Comparison of ENCODE assay signal across 23 cellular contexts in the genomic region with DNA sequence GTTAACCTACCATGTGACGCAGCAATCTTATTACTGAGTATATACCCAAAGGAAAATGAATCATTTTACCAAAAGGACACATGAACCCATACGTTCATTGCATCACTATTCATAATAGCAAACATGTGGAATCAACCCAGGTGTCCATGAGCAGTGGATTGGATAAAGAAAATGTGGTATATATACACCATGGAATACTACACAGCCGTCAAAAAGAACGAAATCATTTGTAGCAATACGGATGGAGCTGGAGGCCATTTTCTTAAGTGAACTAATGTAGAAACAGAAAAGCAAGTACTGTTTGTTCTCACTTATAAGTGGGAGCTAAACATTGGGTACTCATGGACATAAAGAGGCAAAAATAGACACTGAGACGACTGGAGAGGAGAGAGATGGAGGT. TPM values are rescaled to one million over a fixed set of nuclear protein-coding genes. Genes with fewer than 3 reads are reported as not detected.
"Had no signal": no experiment of that assay in that cellular context is flagged by ENCODE, and none has a peak within 500 bp of the region (broad histone marks: within the 10 kb centered on the region; RNA-seq: fewer than 3 reads in every experiment).

No MANE protein-coding gene starts in this region.

- H3K27ac ChIP-seq: colonic mucosa, neutrophil, parathyroid adenoma, right atrium auricular region, stomach, thyroid gland, vagina had no signal

- FAIRE-seq: frontal cortex, keratinocyte had no signal

- H3K4me3 ChIP-seq: colonic mucosa, lung, mucosa of descending colon, right atrium auricular region, sigmoid colon, stomach, thyroid gland, vagina had no signal

- H3K9ac ChIP-seq: parathyroid adenoma had no signal

- ATAC-seq: left lobe of liver; natural killer cell treated with Interleukin-12 subunit alpha and Interleukin-12 subunit beta and Interleukin-15 and Interleukin-18, amount 100 ng/mL, for 72 hours; stimulated activated effector memory CD8-positive, alpha-beta T cell treated with anti-CD3 and anti-CD28 coated beads, Interleukin-12 subunit alpha, Interleukin-12 subunit beta, amount 100 ng/mL, for 72 hours had no signal

- H2AFZ ChIP-seq: parathyroid adenoma had no signal

- H3K36me3 ChIP-seq: colonic mucosa, neutrophil, sigmoid colon, stomach, thyroid gland, vagina had no signal

- H3K9me3 ChIP-seq: colonic mucosa, mucosa of descending colon, neutrophil, right atrium auricular region, sigmoid colon, stomach, thyroid gland, vagina had no signal

- H3K27me3 ChIP-seq: colonic mucosa, right atrium auricular region, sigmoid colon, stomach, thyroid gland, vagina had no signal

- DNase-seq: colonic mucosa; effector CD8-positive, alpha-beta T cell; endodermal cell; erythroblast; mucosa of descending colon; naive B cell; sigmoid colon; stimulated activated CD4-positive, alpha-beta T cell treated with anti-CD3 and anti-CD28 coated beads, Interleukin-2, amount 100 ng/mL, for 24 hours; stimulated activated CD4-positive, alpha-beta T cell treated with anti-CD3 and anti-CD28 coated beads, Interleukin-4, amount 100 ng/mL, for 24 hours; stimulated activated naive CD4-positive, alpha-beta T cell treated with Interleukin-2 at 50 U/mL for 16 hours; stomach; thyroid gland; trophoblast cell had no signal

- H3K4me1 ChIP-seq: colonic mucosa, parathyroid adenoma, thyroid gland had no signal

- H3K79me2 ChIP-seq: parathyroid adenoma had no signal

RNA-seq across cellular contexts. Expression of a gene that starts 55.2 kb away (rescaled TPM):
- total RNA-seq: natural killer cell treated with Interleukin-12 subunit alpha and Interleukin-12 subunit beta and Interleukin-15 and Interleukin-18, amount 100 ng/mL, for 72 hours had no signal
